ENCODE assay signal across 24 cellular contexts in the genomic region with DNA sequence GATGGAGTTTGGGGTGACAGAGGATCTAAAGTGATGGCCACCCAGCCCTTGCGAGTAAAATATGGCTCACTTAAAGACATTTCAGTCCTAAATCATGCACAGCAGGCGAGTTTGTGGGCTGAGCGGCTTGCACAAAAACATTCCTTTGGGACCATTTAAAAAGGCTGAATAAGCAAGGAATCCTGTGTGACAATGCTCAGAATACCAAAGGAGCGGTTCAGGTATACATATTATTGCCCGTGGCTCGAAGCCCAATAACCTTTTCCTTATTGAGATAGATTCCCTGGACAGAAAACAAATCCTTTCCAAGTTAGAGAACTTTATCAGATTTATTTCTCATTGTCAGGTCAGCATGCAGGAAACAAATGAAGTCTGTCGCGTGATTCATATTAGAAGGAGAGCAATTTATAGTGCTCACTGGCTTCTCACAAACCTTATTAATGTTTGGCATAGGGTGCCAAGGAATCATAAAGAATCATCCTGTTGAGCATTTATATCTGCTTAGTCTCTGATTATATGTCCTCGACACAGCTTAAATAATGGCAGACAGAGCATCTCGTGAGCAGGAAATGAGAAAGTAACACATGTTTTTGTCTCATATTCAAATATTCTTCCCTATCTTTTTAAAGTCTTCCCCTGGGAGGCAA.
A peak's percentile ranks its signal among the peaks of the same experiment; 100 is the strongest.
DNase-seq lines count a peak whose midpoint lies in the region; ATAC-seq and TF ChIP-seq lines count a peak whose summit lies in the region.
"Had no signal": no experiment of that assay in that cellular context is flagged by ENCODE, and none has a peak within 500 bp of the region (broad histone marks: within the 10 kb centered on the region; RNA-seq: fewer than 3 reads in every experiment).

No MANE protein-coding gene starts in this region.

- POLR2A ChIA-PET in WTC11 (lab: Charles Lee): no interaction called here

- CTCF ChIA-PET in WTC11 (lab: Charles Lee): no interaction called here

- no peaks in the 10 kb centered on the region for H3K36me3 ChIP-seq in neuron (ENCODE audit: insufficient read depth, low read length)
- H3K36me3 ChIP-seq: ascending aorta, colonic mucosa, neutrophil, upper lobe of left lung had no signal

- H3K4me3 ChIP-seq in fibroblast of pulmonary artery (replicated peaks; ENCODE audit: low read depth, low read length) (no peak overlapping the region), neuron (ENCODE audit: low read length) (no peak overlapping the region)
- H3K4me3 ChIP-seq: ascending aorta, colonic mucosa, upper lobe of left lung had no signal

- peak overlapping the region; percentile 16; the same call in 1 of the 2 replicates for H3K4me3 Mint-ChIP-seq in WTC11
- H3K4me3 Mint-ChIP-seq in natural killer cell: no peak overlapping the region
- H3K4me3 Mint-ChIP-seq: activated CD4-positive, alpha-beta memory T cell treated with anti-CD3 and anti-CD28 coated beads for 36 hours; activated naive CD4-positive, alpha-beta T cell treated with anti-CD3 and anti-CD28 coated beads for 36 hours; T-helper 17 cell had no signal

- peak; percentile 84 for ATAC-seq in WTC11
- ATAC-seq in natural killer cell: no peak
- no peak for ATAC-seq in HG02885 (IDR thresholded peaks at IDR 0.05; ENCODE audit: poor library complexity, unreplicated experiment)
- ATAC-seq: PC-3, T-helper 17 cell had no signal

- TF ChIP-seq CTCF in WTC11 (IDR thresholded peaks at IDR 0.05) (no peak), fibroblast of pulmonary artery (IDR thresholded peaks at IDR 0.05; ENCODE audit: low read length, missing control alignments) (no peak), natural killer cell (IDR thresholded peaks at IDR 0.05) (no peak)

- H2AFZ ChIP-seq in neuron (ENCODE audit: low read depth, low read length): peak overlapping the region; percentile 2

- peaks cover 35% of the 10 kb centered on the region for H3K4me1 Mint-ChIP-seq in WTC11
- H3K4me1 Mint-ChIP-seq in natural killer cell: no peaks in the 10 kb centered on the region
- H3K4me1 Mint-ChIP-seq: T-helper 17 cell had no signal

- DNase-seq in GM04504 (ENCODE audit: low read depth): peak; percentile 51
- no peak for DNase-seq in WTC11 (ENCODE audit: low spot score)
- DNase-seq in fibroblast of pulmonary artery (ENCODE audit: low read depth): peak; percentile 11
- no peak for DNase-seq in natural killer cell
- DNase-seq in NOMO-1 treated with dmso at 0.1 percent for 144 hours (lab: John Stamatoyannopoulos, UW; ENCODE audit: unreplicated experiment): no peak
- no peak for DNase-seq in activated T-cell treated with anti-CD3 and anti-CD28 coated beads, Interleukin-2, amount 50 U/mL, for 1 hour
- DNase-seq: activated CD4-positive, alpha-beta memory T cell treated with anti-CD3 and anti-CD28 coated beads for 36 hours; activated naive CD4-positive, alpha-beta T cell treated with anti-CD3 and anti-CD28 coated beads for 36 hours; colonic mucosa; DND-41; GOT3; Karpas-422; NCI-H1105; NCI-H2107; NCI-H526; PC-3; SIG-M5; stimulated activated naive CD4-positive, alpha-beta T cell treated with Interleukin-2 at 50 U/mL for 16 hours; T-helper 17 cell; upper lobe of left lung had no signal

- peaks cover 13% of the 10 kb centered on the region for H3K36me3 Mint-ChIP-seq in WTC11
- H3K36me3 Mint-ChIP-seq in natural killer cell: no peaks in the 10 kb centered on the region

- peaks cover 55% of the 10 kb centered on the region for H3K4me1 ChIP-seq in neuron (ENCODE audit: insufficient read depth, low read length)
- H3K4me1 ChIP-seq: ascending aorta, colonic mucosa, upper lobe of left lung had no signal

- no peaks in the 10 kb centered on the region for H3K27me3 ChIP-seq in neuron (ENCODE audit: insufficient read depth, low read length)
- H3K27me3 ChIP-seq: ascending aorta, colonic mucosa, neutrophil, upper lobe of left lung had no signal

- H3K9me3 Mint-ChIP-seq in WTC11 (peaks cover 14% of the 10 kb centered on the region), natural killer cell (no peaks in the 10 kb centered on the region)
- H3K9me3 Mint-ChIP-seq: activated CD4-positive, alpha-beta memory T cell treated with anti-CD3 and anti-CD28 coated beads for 36 hours; activated naive CD4-positive, alpha-beta T cell treated with anti-CD3 and anti-CD28 coated beads for 36 hours had no signal

- H3K27me3 Mint-ChIP-seq in WTC11 (ENCODE audit: low read depth) (no peaks in the 10 kb centered on the region), natural killer cell (ENCODE audit: low read depth in 2 of 2) (no peaks in the 10 kb centered on the region)
- H3K27me3 Mint-ChIP-seq: activated CD4-positive, alpha-beta memory T cell treated with anti-CD3 and anti-CD28 coated beads for 36 hours; T-helper 17 cell had no signal

- H3K27ac Mint-ChIP-seq in WTC11: peak overlapping the region; percentile 69
- no peak overlapping the region for H3K27ac Mint-ChIP-seq in natural killer cell
- H3K27ac Mint-ChIP-seq: activated CD4-positive, alpha-beta memory T cell treated with anti-CD3 and anti-CD28 coated beads for 36 hours; activated naive CD4-positive, alpha-beta T cell treated with anti-CD3 and anti-CD28 coated beads for 36 hours; T-helper 17 cell had no signal

- H3K9me3 ChIP-seq in neuron (ENCODE audit: low read length): peaks cover 1% of the 10 kb centered on the region
- H3K9me3 ChIP-seq: ascending aorta, colonic mucosa, neutrophil, upper lobe of left lung had no signal

- intact Hi-C loops in natural killer cell (cut with micrococcal nuclease): no loop called here

TF ChIP-seq in WTC11, 78 proteins besides CTCF, POLR2A, EP300 and RAD21:
- TF ChIP-seq HMGA2 (CRISPR knock-in tag; IDR thresholded peaks at IDR 0.05) (no peak), ATF1 (CRISPR knock-in tag; IDR thresholded peaks at IDR 0.05) (no peak), AFF4 (CRISPR knock-in tag; IDR thresholded peaks at IDR 0.05; ENCODE audit: borderline replicate concordance) (no peak), MXD4 (CRISPR knock-in tag; IDR thresholded peaks at IDR 0.05; ENCODE audit: borderline replicate concordance) (no peak), ZNF396 (CRISPR knock-in tag; IDR thresholded peaks at IDR 0.05; ENCODE audit: borderline replicate concordance) (no peak)

Comparison
In these comparisons a context has a peak if more than half of its experiments do, and no peak if none do; other contexts are left out.
1. DNase-seq: peak in GM04504 (single experiment) and fibroblast of pulmonary artery (single experiment); none in WTC11 (single experiment), natural killer cell (single experiment), NOMO-1 treated with dmso at 0.1 percent for 144 hours (single experiment) and activated T-cell treated with anti-CD3 and anti-CD28 coated beads, Interleukin-2, amount 50 U/mL, for 1 hour (single experiment).